Comparison of ENCODE assay signal across 8 cellular contexts in the genomic region with DNA sequence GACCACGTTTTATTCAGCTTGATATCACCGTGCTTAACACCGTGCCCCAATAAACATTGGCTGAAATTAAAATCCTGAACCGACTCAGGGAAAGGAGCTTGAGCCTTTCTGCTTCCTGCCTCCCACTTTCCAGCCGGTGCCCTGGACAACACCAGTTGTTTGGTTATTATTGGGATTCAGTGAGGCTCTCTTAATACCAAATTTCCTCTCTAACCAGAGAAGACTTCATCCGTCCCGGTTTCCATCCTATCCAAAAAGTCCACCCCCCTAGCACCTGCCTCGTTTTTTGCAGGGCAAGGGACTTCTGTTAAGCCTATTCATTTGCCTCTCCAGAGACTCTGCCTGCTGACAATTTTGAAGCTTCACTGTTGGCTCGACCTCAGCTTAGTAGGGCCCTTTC. TPM values are rescaled to one million over a fixed set of nuclear protein-coding genes. Genes with fewer than 3 reads are reported as not detected.
A peak's percentile ranks its signal among the peaks of the same experiment; 100 is the strongest.
DNase-seq lines count a peak whose midpoint lies in the region; ATAC-seq and TF ChIP-seq lines count a peak whose summit lies in the region.

No MANE protein-coding gene starts in this region.

- H3K36me3 Mint-ChIP-seq in Calu3 (ENCODE audit: insufficient read depth, unreplicated experiment) (peaks cover 39% of the 10 kb centered on the region), neural progenitor cell (no peaks in the 10 kb centered on the region)

- H3K9me3 ChIP-seq in ectodermal cell (ENCODE audit: control insufficient read depth, low read length) (no peaks in the 10 kb centered on the region), neural progenitor cell (ENCODE audit: low read depth) (no peaks in the 10 kb centered on the region)

- H3K27ac ChIP-seq in ectodermal cell (ENCODE audit: insufficient read depth, low read depth, low read length, poor library complexity, severe bottlenecking) (no peak overlapping the region), neural progenitor cell (no peak overlapping the region)

- H3K4me3 ChIP-seq in ectodermal cell (ENCODE audit: insufficient read depth, low read depth, low read length) (peak overlapping the region; percentile 52), neural progenitor cell (peak overlapping the region; percentile 53)

- H3K4me1 Mint-ChIP-seq in Calu3 (ENCODE audit: low read depth, unreplicated experiment), result peaks cover 15% of the 10 kb centered on the region
- peaks cover 12% of the 10 kb centered on the region for H3K4me1 Mint-ChIP-seq in neural progenitor cell

- H3K27ac Mint-ChIP-seq in Calu3 (ENCODE audit: unreplicated experiment) (peak overlapping the region; percentile 69), neural progenitor cell (no peak overlapping the region)

- TF ChIP-seq CTCF in Calu3 (IDR thresholded peaks at IDR 0.05; ENCODE audit: unreplicated experiment), result no peak
- no peak for TF ChIP-seq CTCF in neural progenitor cell (IDR thresholded peaks at IDR 0.05)

- intact Hi-C loops in Calu3 (cut with micrococcal nuclease; ENCODE audit: unreplicated experiment), result loop anchor here (1.0 kb wide), 1 partner anchor 72 kb away; no protein-coding TSS in a partner anchor

- H3K27me3 ChIP-seq in ectodermal cell (ENCODE audit: control insufficient read depth, insufficient read depth, low read length, poor library complexity, severe bottlenecking), result peaks cover 44% of the 10 kb centered on the region
- H3K27me3 ChIP-seq in neural progenitor cell, result peaks cover 48% of the 10 kb centered on the region

- H3K4me1 ChIP-seq in ectodermal cell (ENCODE audit: control insufficient read depth, insufficient read depth, low read length), result no peaks in the 10 kb centered on the region
- peaks cover 6% of the 10 kb centered on the region for H3K4me1 ChIP-seq in neural progenitor cell

- no peaks in the 10 kb centered on the region for H3K9me3 Mint-ChIP-seq in Calu3 (ENCODE audit: low read depth, unreplicated experiment)
- H3K9me3 Mint-ChIP-seq in neural progenitor cell, result peaks cover 3% of the 10 kb centered on the region

- peak overlapping the region; percentile 89 for H3K4me2 ChIP-seq in neural progenitor cell

- peaks cover 24% of the 10 kb centered on the region for H3F3A ChIP-seq in neural progenitor cell (ENCODE audit: low read depth)

- WGBS in ectodermal cell, 2 experiments, result 17 to 20% methylated on average over 9 of the region's 9 CpGs

- no peak for DNase-seq in Calu3
- DNase-seq in M059J (ENCODE audit: low read depth), result peak; percentile 3
- DNase-seq in neural progenitor cell (ENCODE audit: low spot score), result peak; percentile 54
- DNase-seq in inferior parietal cortex (ENCODE audit: extremely low spot score), result no peak
- DNase-seq in SKM-1 (lab: John Stamatoyannopoulos, UW; ENCODE audit: unreplicated experiment), result no peak
- DNase-seq in activated CD4-positive, CD25-positive, alpha-beta regulatory T cell treated with anti-CD3 and anti-CD28 coated beads, Interleukin-2, amount 50 U/mL, for 72 hours, result no peak

- no peak overlapping the region for H3K9ac ChIP-seq in neural progenitor cell

- H3K4me3 Mint-ChIP-seq in Calu3 (ENCODE audit: low read depth, unreplicated experiment) (peak overlapping the region; percentile 93), neural progenitor cell (peak overlapping the region; percentile 86)

- no peaks in the 10 kb centered on the region for H4K20me1 ChIP-seq in neural progenitor cell (ENCODE audit: low read depth)

- H3K79me2 ChIP-seq in neural progenitor cell (ENCODE audit: low read depth), result no peaks in the 10 kb centered on the region

- H3K27me3 Mint-ChIP-seq in Calu3 (ENCODE audit: unreplicated experiment), result no peaks in the 10 kb centered on the region
- peaks cover 21% of the 10 kb centered on the region for H3K27me3 Mint-ChIP-seq in neural progenitor cell (ENCODE audit: insufficient read depth, low read depth)

- no peaks in the 10 kb centered on the region for H3K36me3 ChIP-seq in ectodermal cell (ENCODE audit: control insufficient read depth, insufficient read depth, low read length)
- H3K36me3 ChIP-seq in neural progenitor cell, result no peaks in the 10 kb centered on the region

- ATAC-seq in activated CD4-positive, CD25-positive, alpha-beta regulatory T cell treated with anti-CD3 and anti-CD28 coated beads, Interleukin-2, amount 50 U/mL, for 24 hours, result no peak

- BruUV-seq in Calu3 (replicated peaks; lab: Mats Ljungman, UMichigan), result no TSS peak

- H2AFZ ChIP-seq in neural progenitor cell (replicated peaks), result peak overlapping the region; percentile 94

- CTCF ChIA-PET in Calu3 (lab: Charles Lee), result interaction anchor here (1.0 to 1.4 kb wide), 3 partner anchors 10 to 70 kb away, joined by 3 to 15 read pairs (median 9); no protein-coding TSS in a partner anchor

RNA-seq across cellular contexts. Expression of gene PRSS12, which starts 0.6 kb away (rescaled TPM):
- total RNA-seq in Calu3 (2022), result 44.4 and 48.7 TPM in 2 replicates
- total RNA-seq in M059J (2014; rRNA removed; shearing (Covaris generic)), result 0.59 and 2.6 TPM in 2 replicates
- 1.5 TPM for polyA plus RNA-seq in ectodermal cell (2013, experiment 1 of 4)
- polyA plus RNA-seq in ectodermal cell (2013, experiment 2 of 4), result 1.6 TPM
- polyA plus RNA-seq in ectodermal cell (2013, experiment 3 of 4), result 1.9 TPM
- polyA plus RNA-seq in ectodermal cell (2013, experiment 4 of 4), result 2.6 TPM
- 1.6 and 1.9 TPM in 2 replicates for total RNA-seq in neural progenitor cell (ENCODE audit: low replicate concordance)

Comparison
In these comparisons a context has a peak if more than half of its experiments do, and no peak if none do; other contexts are left out.
1. DNase-seq: peak in M059J (single experiment) and neural progenitor cell (single experiment); none in Calu3 (single experiment), inferior parietal cortex (single experiment), SKM-1 (single experiment) and activated CD4-positive, CD25-positive, alpha-beta regulatory T cell treated with anti-CD3 and anti-CD28 coated beads, Interleukin-2, amount 50 U/mL, for 72 hours (single experiment).
2. RNA of gene PRSS12, which starts 0.6 kb away (total RNA-seq): 44.4 to 48.7 TPM in Calu3; 0.59 to 2.6 TPM in M059J and 1.6 to 1.9 TPM in neural progenitor cell; every median in the first group is over 10 times any median in the second.